ENCODE assay signal across 22 cellular contexts in genomic region chr12:76895796-76896195, GRCh38. TPM values are rescaled to one million over a fixed set of nuclear protein-coding genes. Genes with fewer than 3 reads are reported as not detected.
DNase-seq lines count a peak whose midpoint lies in the region; ATAC-seq and TF ChIP-seq lines count a peak whose summit lies in the region.
"Had no signal": no experiment of that assay in that cellular context is flagged by ENCODE, and none has a peak within 500 bp of the region (broad histone marks: within the 10 kb centered on the region; RNA-seq: fewer than 3 reads in every experiment).

No MANE protein-coding gene starts in this region.

- peaks cover 9% of the 10 kb centered on the region for H3K27me3 Mint-ChIP-seq in stimulated activated naive CD8-positive, alpha-beta T cell treated with anti-CD3 and anti-CD28 coated beads, Interleukin-15, amount 100 ng/mL, for 72 hours
- H3K27me3 Mint-ChIP-seq in chondrocyte (ENCODE audit: low read depth) = no peaks in the 10 kb centered on the region

- WGBS in neuronal stem cell (ENCODE audit: extremely low coverage in 2 of 2, insufficient read length in 2 of 2, insufficient replicate concordance in 1 of 2), 2 donors = no CpG with 5 or more reads among the region's 5 CpGs

- H3K36me3 Mint-ChIP-seq in chondrocyte (ENCODE audit: low read depth) = peaks cover 2% of the 10 kb centered on the region
- H3K36me3 Mint-ChIP-seq: CD4-positive, alpha-beta memory T cell had no signal

- H3K14ac ChIP-seq in neuronal stem cell (ENCODE audit: low read length) = no peak overlapping the region

- H3K4me1 Mint-ChIP-seq in stimulated activated naive CD8-positive, alpha-beta T cell treated with anti-CD3 and anti-CD28 coated beads, Interleukin-15, amount 100 ng/mL, for 72 hours = peaks cover 3% of the 10 kb centered on the region
- peaks cover 3% of the 10 kb centered on the region for H3K4me1 Mint-ChIP-seq in chondrocyte (ENCODE audit: low read depth)
- H3K4me1 Mint-ChIP-seq: CD4-positive, alpha-beta memory T cell had no signal

- H3K4me1 ChIP-seq in neuronal stem cell (ENCODE audit: control insufficient read depth in 2 of 2, insufficient read depth in 1 of 2, low read depth in 1 of 2, low read length in 2 of 2) (no peaks in the 10 kb centered on the region), colonic mucosa (no peaks in the 10 kb centered on the region)

- no peak overlapping the region for H3K4me2 ChIP-seq in neuronal stem cell (ENCODE audit: insufficient read depth, low read length, poor library complexity, severe bottlenecking)

- H3K9me3 ChIP-seq in neuronal stem cell (replicated peaks in 1 of 2; ENCODE audit: control insufficient read depth in 2 of 2, insufficient read depth in 1 of 2, low read depth in 1 of 2, low read length in 2 of 2) (peaks cover 0 to 11% of the 10 kb centered on the region in 2 donors), colonic mucosa (no peaks in the 10 kb centered on the region)

- TF ChIP-seq CTCF in chondrocyte (IDR thresholded peaks at IDR 0.05) (peak; percentile 16), colonic mucosa (IDR thresholded peaks at IDR 0.05) (no peak)

- H2BK120ac ChIP-seq in neuronal stem cell (ENCODE audit: low read depth, low read length) = no peak overlapping the region

- H3K4me3 ChIP-seq in neuronal stem cell (ENCODE audit: low read length in 2 of 2) (no peak overlapping the region), colonic mucosa (no peak overlapping the region)
- H3K4me3 ChIP-seq: MG63 had no signal

- peak; percentile 39 for ATAC-seq in stimulated activated naive CD8-positive, alpha-beta T cell treated with anti-CD3 and anti-CD28 coated beads, Interleukin-15, amount 100 ng/mL, for 72 hours
- ATAC-seq in stimulated activated naive CD8-positive, alpha-beta T cell treated with anti-CD3 and anti-CD28 coated beads, Interleukin-15, Interleukin-2, amounts not matched to agents 100 U/mL and 50 U/mL, for 24 hours = no peak
- ATAC-seq in GM18861 (IDR thresholded peaks at IDR 0.05; ENCODE audit: unreplicated experiment) (no peak), left lobe of liver (no peak)

- H3K9ac ChIP-seq in neuronal stem cell (ENCODE audit: low read depth, low read length, poor library complexity) = no peak overlapping the region
- no peak overlapping the region for H3K9ac ChIP-seq in colonic mucosa (ENCODE audit: low read depth in 2 of 2, low read length in 2 of 2)

- intact Hi-C loops in colonic mucosa (cut with DNase I) = no loop called here

- no peak for DNase-seq in stimulated activated naive CD8-positive, alpha-beta T cell treated with anti-CD3 and anti-CD28 coated beads, Interleukin-15, amount 100 ng/mL, for 72 hours
- no peak for DNase-seq in stimulated activated naive CD8-positive, alpha-beta T cell treated with anti-CD3 and anti-CD28 coated beads, Interleukin-15, Interleukin-2, amounts not matched to agents 100 U/mL and 50 U/mL, for 24 hours
- DNase-seq in chondrocyte (ENCODE audit: low spot score) = no peak
- DNase-seq in neuronal stem cell (ENCODE audit: low spot score) = no peak
- DNase-seq in colonic mucosa = no peak
- no peak for DNase-seq in left lobe of liver (ENCODE audit: low spot score)
- DNase-seq: C1 segment of cervical spinal cord; CD4-positive, alpha-beta memory T cell; COR-L47; DMS53; H7; IMR-90; KG1; MG63; NCI-H1105 treated with DMSO at 0.1 percent for 48 hours; NCI-H146; NCI-H1930; NCI-H446 treated with DMSO at 0.1 percent for 48 hours; NCI-H526; RPMI8226; SHP77 had no signal

- H3K36me3 ChIP-seq in neuronal stem cell (replicated peaks in 1 of 2; ENCODE audit: control insufficient read depth in 2 of 2, insufficient read depth in 2 of 2, low read length in 2 of 2) = no peaks in the 10 kb centered on the region
- no peaks in the 10 kb centered on the region for H3K36me3 ChIP-seq in colonic mucosa
- H3K36me3 ChIP-seq: MG63 had no signal

- H2BK5ac ChIP-seq in neuronal stem cell (ENCODE audit: low read length) = peak overlapping the region; percentile 84

- no peak overlapping the region for H4K8ac ChIP-seq in neuronal stem cell (ENCODE audit: low read depth, low read length)

- peak overlapping the region; percentile 57 for H4K91ac ChIP-seq in neuronal stem cell (ENCODE audit: low read depth, low read length, poor library complexity)

- no peak overlapping the region for H2AFZ ChIP-seq in neuronal stem cell (ENCODE audit: low read length)

- H3K79me1 ChIP-seq in neuronal stem cell (ENCODE audit: low read depth, low read length) = no peaks in the 10 kb centered on the region

- H2AK5ac ChIP-seq in neuronal stem cell (ENCODE audit: low read depth, low read length) = peak overlapping the region; percentile 65

- no peak overlapping the region for H3K23ac ChIP-seq in neuronal stem cell (ENCODE audit: low read depth, low read length, poor library complexity)

- H3K27ac Mint-ChIP-seq in stimulated activated naive CD8-positive, alpha-beta T cell treated with anti-CD3 and anti-CD28 coated beads, Interleukin-15, amount 100 ng/mL, for 72 hours = no peak overlapping the region
- no peak overlapping the region for H3K27ac Mint-ChIP-seq in chondrocyte (ENCODE audit: unreplicated experiment)
- H3K27ac Mint-ChIP-seq: CD4-positive, alpha-beta memory T cell had no signal

- H3K9me3 Mint-ChIP-seq in stimulated activated naive CD8-positive, alpha-beta T cell treated with anti-CD3 and anti-CD28 coated beads, Interleukin-15, amount 100 ng/mL, for 72 hours = peaks cover 0 to 7% of the 10 kb centered on the region in 2 donors
- H3K9me3 Mint-ChIP-seq in chondrocyte (ENCODE audit: low read depth) = peaks cover 14% of the 10 kb centered on the region

- H3K27ac ChIP-seq in neuronal stem cell (replicated peaks; ENCODE audit: low read length) (no peak overlapping the region), colonic mucosa (no peak overlapping the region)

- no peak overlapping the region for H3K18ac ChIP-seq in neuronal stem cell (ENCODE audit: low read length)

- H3K27me3 ChIP-seq in neuronal stem cell (ENCODE audit: control insufficient read depth in 3 of 3, insufficient read depth in 3 of 3, low read depth in 1 of 3, low read length in 3 of 3) = no peaks in the 10 kb centered on the region
- no peaks in the 10 kb centered on the region for H3K27me3 ChIP-seq in colonic mucosa
- H3K27me3 ChIP-seq: MG63 had no signal

- no peak overlapping the region for H2BK15ac ChIP-seq in neuronal stem cell (ENCODE audit: low read length)

- H3K4me3 Mint-ChIP-seq in stimulated activated naive CD8-positive, alpha-beta T cell treated with anti-CD3 and anti-CD28 coated beads, Interleukin-15, amount 100 ng/mL, for 72 hours = no peak overlapping the region
- H3K4me3 Mint-ChIP-seq in chondrocyte (ENCODE audit: unreplicated experiment) = no peak overlapping the region
- H3K4me3 Mint-ChIP-seq: CD4-positive, alpha-beta memory T cell had no signal

- H2BK12ac ChIP-seq in neuronal stem cell (ENCODE audit: low read length) = no peak overlapping the region

- no peak overlapping the region for H3K4ac ChIP-seq in neuronal stem cell (ENCODE audit: low read length)

RNA-seq across cellular contexts. Expression of gene CSRP2, which starts 17.0 kb away (rescaled TPM):
- 204 to 240 TPM (median 215 TPM) in 3 replicates for total RNA-seq in chondrocyte
- 288 TPM for polyA plus RNA-seq in neuronal stem cell (2013, experiment 1 of 2)
- polyA plus RNA-seq in neuronal stem cell (2013, experiment 2 of 2) = 282 TPM
- total RNA-seq in colonic mucosa = 1 to 10 TPM; 5.8 to 7.4 TPM
- total RNA-seq in left lobe of liver = 14.1 TPM
- total RNA-seq: CD4-positive, alpha-beta memory T cell had no signal

Comparison
In these comparisons a context has a peak if more than half of its experiments do, and no peak if none do; other contexts are left out.
1. RNA of gene CSRP2, which starts 17.0 kb away (total RNA-seq): 204 to 240 TPM in chondrocyte; 14.1 TPM in left lobe of liver (single experiment) and 5.8 to 7.4 TPM in colonic mucosa; every median in the first group is over 10 times any median in the second.